7 cellular contexts compared by ENCODE assay signal in the genomic region with DNA sequence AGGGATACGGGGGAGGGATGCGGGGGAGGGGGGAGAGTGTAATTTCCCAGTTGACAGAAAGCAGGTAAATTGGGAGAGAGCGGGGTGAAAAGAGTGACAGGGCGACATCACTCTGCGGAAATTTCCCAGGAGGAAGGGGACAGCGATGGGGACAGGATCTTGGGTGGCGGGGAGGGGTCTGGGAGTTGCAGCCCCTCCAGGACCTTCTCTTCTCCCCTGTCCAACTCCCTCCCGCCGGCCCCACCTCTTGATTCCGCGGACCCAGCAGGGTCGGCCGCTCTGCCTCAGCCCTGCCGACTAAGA.
DNase-seq lines count a peak whose midpoint lies in the region; ATAC-seq and TF ChIP-seq lines count a peak whose summit lies in the region.

No MANE protein-coding gene starts in this region.

- no peak overlapping the region for H3K9ac ChIP-seq in iPS-18a (ENCODE audit: low read length)

- peaks cover 37% of the 10 kb centered on the region for H3K4me1 Mint-ChIP-seq in activated CD8-positive, alpha-beta T cell treated with anti-CD3 and anti-CD28 coated beads for 36 hours (ENCODE audit: low read depth)
- H3K4me1 Mint-ChIP-seq in stimulated activated memory B cell treated with anti-CD40 and anti-IgM and Interleukin-4, amounts not matched to agents 10 μg/mL and 1 μg/mL and 100 μg/mL, for 72 hours = peaks cover 31% of the 10 kb centered on the region

- no peak for TF ChIP-seq CTCF in HEK293 (tag by site-specific recombination; IDR thresholded peaks at IDR 0.05)
- no peak for TF ChIP-seq CTCF in activated CD8-positive, alpha-beta T cell treated with anti-CD3 and anti-CD28 coated beads for 36 hours (IDR thresholded peaks at IDR 0.05)

- peaks cover 42% of the 10 kb centered on the region for H3K27me3 ChIP-seq in iPS-18a (ENCODE audit: control insufficient read depth, insufficient read depth, low read length)

- H3K36me3 Mint-ChIP-seq in activated CD8-positive, alpha-beta T cell treated with anti-CD3 and anti-CD28 coated beads for 36 hours (ENCODE audit: low read depth) = no peaks in the 10 kb centered on the region
- H3K36me3 Mint-ChIP-seq in stimulated activated memory B cell treated with anti-CD40 and anti-IgM and Interleukin-4, amounts not matched to agents 10 μg/mL and 1 μg/mL and 100 μg/mL, for 72 hours = no peaks in the 10 kb centered on the region

- H3K36me3 ChIP-seq in HEK293 (ENCODE audit: control insufficient read depth in 2 of 2, insufficient read depth in 1 of 2, low read length in 2 of 2) = no peaks in the 10 kb centered on the region
- no peaks in the 10 kb centered on the region for H3K36me3 ChIP-seq in iPS-18a (ENCODE audit: control insufficient read depth, low read depth, low read length)

- CTCF ChIA-PET in HEK293 (lab: Yijun Ruan, JAX) = no interaction called here
- CTCF ChIA-PET in activated CD8-positive, alpha-beta T cell treated with anti-CD3 and anti-CD28 coated beads for 36 hours (lab: Charles Lee) = interaction anchor here (1.7 kb wide), 1 partner anchor 11 kb away, joined by 3 read pairs; no protein-coding TSS in a partner anchor

- no peaks in the 10 kb centered on the region for H3K9me3 Mint-ChIP-seq in activated CD8-positive, alpha-beta T cell treated with anti-CD3 and anti-CD28 coated beads for 36 hours
- no peaks in the 10 kb centered on the region for H3K9me3 Mint-ChIP-seq in stimulated activated memory B cell treated with anti-CD40 and anti-IgM and Interleukin-4, amounts not matched to agents 10 μg/mL and 1 μg/mL and 100 μg/mL, for 72 hours

- peak overlapping the region; percentile 64 for H3K4me3 ChIP-seq in HEK293 (ENCODE audit: low read depth, low read length)
- peak overlapping the region; percentile 57 for H3K4me3 ChIP-seq in iPS-18a (ENCODE audit: low read length)

- H3K9me3 ChIP-seq in HEK293 (ENCODE audit: control insufficient read depth, insufficient read depth, low read depth, low read length) (no peaks in the 10 kb centered on the region), iPS-18a (ENCODE audit: control insufficient read depth, low read depth, low read length) (no peaks in the 10 kb centered on the region)

- peak overlapping the region; percentile 67; the same call in 1 of the 2 replicates for H3K27ac ChIP-seq in HEK293 (ENCODE audit: extremely low read depth, low read depth, low read length)
- H3K27ac ChIP-seq in iPS-18a (ENCODE audit: low read length) = no peak overlapping the region

- no peak for DNase-seq in activated CD8-positive, alpha-beta T cell treated with anti-CD3 and anti-CD28 coated beads for 36 hours
- no peak for DNase-seq in OCI-M2 (lab: John Stamatoyannopoulos, UW; ENCODE audit: unreplicated experiment)

- H3K4me1 ChIP-seq in HEK293 (ENCODE audit: control insufficient read depth, insufficient read depth, low read length) (no peaks in the 10 kb centered on the region; the same call in 1 of the 2 replicates), iPS-18a (ENCODE audit: control insufficient read depth, low read depth, low read length) (peaks cover 5% of the 10 kb centered on the region)

- peak overlapping the region; percentile 81 for H3K4me3 Mint-ChIP-seq in activated CD8-positive, alpha-beta T cell treated with anti-CD3 and anti-CD28 coated beads for 36 hours
- peak overlapping the region; percentile 79 for H3K4me3 Mint-ChIP-seq in stimulated activated memory B cell treated with anti-CD40 and anti-IgM and Interleukin-4, amounts not matched to agents 10 μg/mL and 1 μg/mL and 100 μg/mL, for 72 hours

- peak overlapping the region; percentile 77 for H3K27ac Mint-ChIP-seq in activated CD8-positive, alpha-beta T cell treated with anti-CD3 and anti-CD28 coated beads for 36 hours
- peak overlapping the region; percentile 62 for H3K27ac Mint-ChIP-seq in stimulated activated memory B cell treated with anti-CD40 and anti-IgM and Interleukin-4, amounts not matched to agents 10 μg/mL and 1 μg/mL and 100 μg/mL, for 72 hours

- intact Hi-C loops in activated CD8-positive, alpha-beta T cell treated with anti-CD3 and anti-CD28 coated beads for 36 hours (cut with micrococcal nuclease) = loop anchor here (5.0 kb wide), 2 partner anchors 33 to 182 kb away; no protein-coding TSS in a partner anchor

- no peaks in the 10 kb centered on the region for H3K27me3 Mint-ChIP-seq in activated CD8-positive, alpha-beta T cell treated with anti-CD3 and anti-CD28 coated beads for 36 hours
- H3K27me3 Mint-ChIP-seq in stimulated activated memory B cell treated with anti-CD40 and anti-IgM and Interleukin-4, amounts not matched to agents 10 μg/mL and 1 μg/mL and 100 μg/mL, for 72 hours = no peaks in the 10 kb centered on the region

- ATAC-seq in activated CD8-positive, alpha-beta T cell treated with anti-CD3 and anti-CD28 coated beads for 36 hours = no peak
- ATAC-seq in stimulated activated memory B cell treated with anti-CD40 and anti-IgM and Interleukin-4, amounts not matched to agents 10 μg/mL and 1 μg/mL and 100 μg/mL, for 72 hours = no peak
- no peak for ATAC-seq in GM21526 (IDR thresholded peaks at IDR 0.05; ENCODE audit: low FRiP score, unreplicated experiment)
- no peak for ATAC-seq in HG02623 (IDR thresholded peaks at IDR 0.05; ENCODE audit: unreplicated experiment)

- POLR2A ChIA-PET in HEK293 (lab: Yijun Ruan, JAX) = interaction anchor here (1.1 kb wide), 1 partner anchor 13 kb away, joined by 4 read pairs; no protein-coding TSS in a partner anchor
- POLR2A ChIA-PET in activated CD8-positive, alpha-beta T cell treated with anti-CD3 and anti-CD28 coated beads for 36 hours (lab: Charles Lee) = interaction anchor here (1.1 to 3.2 kb wide), 6 partner anchors 17 to 184 kb away, joined by 3 to 12 read pairs (median 3); partner anchors contain the start of genes DOCK9 and UBAC2

TF ChIP-seq in HEK293, 187 proteins besides CTCF, POLR2A, EP300 and RAD21 (continues in another document):
- TF ChIP-seq ZNF114 (tag by site-specific recombination; IDR thresholded peaks at IDR 0.05) (no peak), ZNF341 (tag by site-specific recombination; IDR thresholded peaks at IDR 0.05; ENCODE audit: low read depth) (peak; percentile 62), ZNF610 (tag by site-specific recombination; IDR thresholded peaks at IDR 0.05; ENCODE audit: borderline replicate concordance) (no peak), ZNF133 (tag by site-specific recombination; IDR thresholded peaks at IDR 0.05) (no peak)
- TF ChIP-seq, protein P1, sequence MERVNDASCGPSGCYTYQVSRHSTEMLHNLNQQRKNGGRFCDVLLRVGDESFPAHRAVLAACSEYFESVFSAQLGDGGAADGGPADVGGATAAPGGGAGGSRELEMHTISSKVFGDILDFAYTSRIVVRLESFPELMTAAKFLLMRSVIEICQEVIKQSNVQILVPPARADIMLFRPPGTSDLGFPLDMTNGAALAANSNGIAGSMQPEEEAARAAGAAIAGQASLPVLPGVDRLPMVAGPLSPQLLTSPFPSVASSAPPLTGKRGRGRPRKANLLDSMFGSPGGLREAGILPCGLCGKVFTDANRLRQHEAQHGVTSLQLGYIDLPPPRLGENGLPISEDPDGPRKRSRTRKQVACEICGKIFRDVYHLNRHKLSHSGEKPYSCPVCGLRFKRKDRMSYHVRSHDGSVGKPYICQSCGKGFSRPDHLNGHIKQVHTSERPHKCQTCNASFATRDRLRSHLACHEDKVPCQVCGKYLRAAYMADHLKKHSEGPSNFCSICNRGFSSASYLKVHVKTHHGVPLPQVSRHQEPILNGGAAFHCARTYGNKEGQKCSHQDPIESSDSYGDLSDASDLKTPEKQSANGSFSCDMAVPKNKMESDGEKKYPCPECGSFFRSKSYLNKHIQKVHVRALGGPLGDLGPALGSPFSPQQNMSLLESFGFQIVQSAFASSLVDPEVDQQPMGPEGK (tag by site-specific recombination; IDR thresholded peaks at IDR 0.05) = peak; percentile 48
- TF ChIP-seq, protein P2, sequence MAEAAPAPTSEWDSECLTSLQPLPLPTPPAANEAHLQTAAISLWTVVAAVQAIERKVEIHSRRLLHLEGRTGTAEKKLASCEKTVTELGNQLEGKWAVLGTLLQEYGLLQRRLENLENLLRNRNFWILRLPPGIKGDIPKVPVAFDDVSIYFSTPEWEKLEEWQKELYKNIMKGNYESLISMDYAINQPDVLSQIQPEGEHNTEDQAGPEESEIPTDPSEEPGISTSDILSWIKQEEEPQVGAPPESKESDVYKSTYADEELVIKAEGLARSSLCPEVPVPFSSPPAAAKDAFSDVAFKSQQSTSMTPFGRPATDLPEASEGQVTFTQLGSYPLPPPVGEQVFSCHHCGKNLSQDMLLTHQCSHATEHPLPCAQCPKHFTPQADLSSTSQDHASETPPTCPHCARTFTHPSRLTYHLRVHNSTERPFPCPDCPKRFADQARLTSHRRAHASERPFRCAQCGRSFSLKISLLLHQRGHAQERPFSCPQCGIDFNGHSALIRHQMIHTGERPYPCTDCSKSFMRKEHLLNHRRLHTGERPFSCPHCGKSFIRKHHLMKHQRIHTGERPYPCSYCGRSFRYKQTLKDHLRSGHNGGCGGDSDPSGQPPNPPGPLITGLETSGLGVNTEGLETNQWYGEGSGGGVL (tag by site-specific recombination; IDR thresholded peaks at IDR 0.05) = peak; percentile 43; the same call in 1 of the 2 replicates
- TF ChIP-seq, protein P3, sequence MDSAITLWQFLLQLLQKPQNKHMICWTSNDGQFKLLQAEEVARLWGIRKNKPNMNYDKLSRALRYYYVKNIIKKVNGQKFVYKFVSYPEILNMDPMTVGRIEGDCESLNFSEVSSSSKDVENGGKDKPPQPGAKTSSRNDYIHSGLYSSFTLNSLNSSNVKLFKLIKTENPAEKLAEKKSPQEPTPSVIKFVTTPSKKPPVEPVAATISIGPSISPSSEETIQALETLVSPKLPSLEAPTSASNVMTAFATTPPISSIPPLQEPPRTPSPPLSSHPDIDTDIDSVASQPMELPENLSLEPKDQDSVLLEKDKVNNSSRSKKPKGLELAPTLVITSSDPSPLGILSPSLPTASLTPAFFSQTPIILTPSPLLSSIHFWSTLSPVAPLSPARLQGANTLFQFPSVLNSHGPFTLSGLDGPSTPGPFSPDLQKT (IDR thresholded peaks at IDR 0.05; ENCODE audit: borderline replicate concordance, low read depth, low read length) = no peak
